Comparison of ENCODE assay signal across 8 cellular contexts in genomic region chr19:2477732-2478191, GRCh38. TPM values are rescaled to one million over a fixed set of nuclear protein-coding genes. Genes with fewer than 3 reads are reported as not detected.
DNase-seq lines count a peak whose midpoint lies in the region; ATAC-seq, FAIRE-seq and TF ChIP-seq lines count a peak whose summit lies in the region.

No MANE protein-coding gene starts in this region.

- H3K27ac ChIP-seq in SU-DHL-6 (ENCODE audit: low read depth, low read length) (peak overlapping the region; percentile 63), mesodermal cell (ENCODE audit: low read depth, low read length, severe bottlenecking) (peak overlapping the region; percentile 10), urinary bladder (ENCODE audit: low read depth) (peak overlapping the region; percentile 49)

- H3K4me1 ChIP-seq in mesodermal cell (ENCODE audit: control insufficient read depth, insufficient read depth, low read length, poor library complexity, severe bottlenecking) = peaks cover 6% of the 10 kb centered on the region
- H3K4me1 ChIP-seq in urinary bladder (ENCODE audit: insufficient read depth) = no peaks in the 10 kb centered on the region

- DNase-seq in GM12891 (ENCODE audit: insufficient read length, low spot score) (no peak), dermis blood vessel endothelial cell (peak; percentile 55), frontal cortex (ENCODE audit: low spot score in 2 of 2) (no peak), NCI-H774 (lab: John Stamatoyannopoulos, UW) (no peak)

- H3K27me3 ChIP-seq in SU-DHL-6 (ENCODE audit: low read length) = no peaks in the 10 kb centered on the region

- peak overlapping the region; percentile 80 for H3K9ac ChIP-seq in SU-DHL-6 (ENCODE audit: low read length)

- H3K9me3 ChIP-seq in SU-DHL-6 (ENCODE audit: insufficient read depth, low read length) = no peaks in the 10 kb centered on the region; the same call in 1 of the 2 replicates
- peaks cover 4% of the 10 kb centered on the region for H3K9me3 ChIP-seq in mesodermal cell (ENCODE audit: control insufficient read depth, low read length)

- no peaks in the 10 kb centered on the region for H3K9me2 ChIP-seq in SU-DHL-6 (replicated peaks; ENCODE audit: insufficient read depth, low read length)

- FAIRE-seq in GM12891 (lab: Jason Lieb, UNC) (peak; percentile 33), frontal cortex (lab: Jason Lieb, UNC) (no peak)

- no peak overlapping the region for H2AFZ ChIP-seq in SU-DHL-6 (ENCODE audit: low read depth, low read length, severe bottlenecking)

- 6 to 9% methylated on average over 10 to 15 of the region's 21 CpGs for WGBS in mesodermal cell (ENCODE audit: insufficient coverage in 2 of 2), 2 experiments
- WGBS in urinary bladder = 25% methylated on average over 20 of the region's 21 CpGs

- H3K4me3 ChIP-seq in SU-DHL-6 (ENCODE audit: insufficient read depth, low read length, poor library complexity, severe bottlenecking) = peak overlapping the region; percentile 86
- H3K4me3 ChIP-seq in mesodermal cell (ENCODE audit: extremely low read depth, insufficient read depth, low read length, poor library complexity, severe bottlenecking) = peak overlapping the region; percentile 98
- H3K4me3 ChIP-seq in urinary bladder (ENCODE audit: low read depth, low read length) = peak overlapping the region; percentile 72

- peak overlapping the region; percentile 59 for H3K4me2 ChIP-seq in SU-DHL-6 (ENCODE audit: low read depth, low read length, poor library complexity, severe bottlenecking)

- TF ChIP-seq POLR2A in GM12891 (IDR thresholded peaks at IDR 0.05; ENCODE audit: low read depth, low read length) = no peak; the same call in 1 of the 2 replicates

- no peaks in the 10 kb centered on the region for H4K20me1 ChIP-seq in SU-DHL-6 (ENCODE audit: low read depth, low read length)

- TF ChIP-seq CTCF in SU-DHL-6 (IDR thresholded peaks at IDR 0.05; ENCODE audit: insufficient read depth, low read length, poor library complexity, severe bottlenecking) = no peak

- ATAC-seq in GM19395 (IDR thresholded peaks at IDR 0.05; ENCODE audit: unreplicated experiment) = no peak

- peaks cover 18% of the 10 kb centered on the region; the same call in 1 of the 2 replicates for H3K79me2 ChIP-seq in SU-DHL-6 (ENCODE audit: insufficient read depth, low read length)

- H3K36me3 ChIP-seq in SU-DHL-6 (ENCODE audit: low read length) = no peaks in the 10 kb centered on the region
- peaks cover 22% of the 10 kb centered on the region for H3K36me3 ChIP-seq in mesodermal cell (ENCODE audit: control insufficient read depth, insufficient read depth, low read length)
- H3K36me3 ChIP-seq in urinary bladder (ENCODE audit: insufficient read depth) = no peaks in the 10 kb centered on the region

- H3F3A ChIP-seq in SU-DHL-6 (ENCODE audit: insufficient read depth) = peaks cover 12% of the 10 kb centered on the region

TF ChIP-seq in GM12891, 5 proteins besides CTCF, POLR2A, EP300 and RAD21:
- TF ChIP-seq POU2F2 (IDR thresholded peaks at IDR 0.05; ENCODE audit: low read depth, low read length) (no peak), POLR2AphosphoS5 (IDR thresholded peaks at IDR 0.05; ENCODE audit: low read depth, low read length) (peak; percentile 81), PAX5 (IDR thresholded peaks at IDR 0.05; ENCODE audit: insufficient read depth, low read length, severe bottlenecking) (no peak), TAF1 (IDR thresholded peaks at IDR 0.05; ENCODE audit: low read depth, low read length) (no peak), SPI1 (IDR thresholded peaks at IDR 0.05; ENCODE audit: low read depth, low read length) (no peak)

RNA-seq across cellular contexts. Expression of gene GADD45B, which starts 1.8 kb away (rescaled TPM):
- polyA plus RNA-seq in GM12891 (2012; ENCODE audit: low read depth, missing spikeins) = 138 TPM
- 53.4 and 114 TPM in 2 replicates for total RNA-seq in dermis blood vessel endothelial cell
- 28.2 TPM for polyA plus RNA-seq in mesodermal cell (2013, experiment 1 of 2)
- 27.5 TPM for polyA plus RNA-seq in mesodermal cell (2013, experiment 2 of 2)
- 23.2 TPM for total RNA-seq in urinary bladder
- 163 TPM for polyA plus RNA-seq in urinary bladder
- 1.2 TPM for total RNA-seq in frontal cortex

RNA-seq across cellular contexts. Expression of gene LMNB2, which starts 21.0 kb away (rescaled TPM):
- 43.5 TPM for polyA plus RNA-seq in GM12891 (2012; ENCODE audit: low read depth, missing spikeins)
- total RNA-seq in dermis blood vessel endothelial cell = 57.3 and 179 TPM in 2 replicates
- polyA plus RNA-seq in mesodermal cell (2013, experiment 1 of 2) = 83.7 TPM
- polyA plus RNA-seq in mesodermal cell (2013, experiment 2 of 2) = 74.4 TPM
- total RNA-seq in urinary bladder = 33.4 TPM
- 22.2 TPM for polyA plus RNA-seq in urinary bladder
- total RNA-seq in frontal cortex = 46.9 TPM

RNA-seq across cellular contexts. Expression of gene TIMM13, which starts 50.4 kb away (rescaled TPM):
- polyA plus RNA-seq in GM12891 (2012; ENCODE audit: low read depth, missing spikeins) = 60.4 TPM
- total RNA-seq in dermis blood vessel endothelial cell (48.3 and 53.5 TPM in 2 replicates), urinary bladder (17.5 TPM), frontal cortex (18.3 TPM)
- polyA plus RNA-seq in mesodermal cell (2013, experiment 1 of 2) = 96.2 TPM
- polyA plus RNA-seq in mesodermal cell (2013, experiment 2 of 2) = 71.7 TPM
- 72.2 TPM for polyA plus RNA-seq in urinary bladder

Comparison
In these comparisons a context has a peak if more than half of its experiments do, and no peak if none do; other contexts are left out.
1. H3K27ac ChIP-seq: peak in every context shown above with its lines; median percentile 63 in SU-DHL-6; 49 in urinary bladder; 10 in mesodermal cell.
2. RNA of gene GADD45B, which starts 1.8 kb away (total RNA-seq): 53.4 to 114 TPM in dermis blood vessel endothelial cell and 23.2 TPM in urinary bladder (single experiment); 1.2 TPM in frontal cortex (single experiment); every median in the first group is over 10 times any median in the second.
3. Peak in every context shown above with its lines, with median percentiles within 50 percentile points of each other: H3K4me3 ChIP-seq.